ENCODE assay signal across 26 cellular contexts in genomic region chr21:42624936-42625335, GRCh38. TPM values are rescaled to one million over a fixed set of nuclear protein-coding genes. Genes with fewer than 3 reads are reported as not detected.
"Had no signal": no experiment of that assay in that cellular context is flagged by ENCODE, and none has a peak within 500 bp of the region (broad histone marks: within the 10 kb centered on the region; RNA-seq: fewer than 3 reads in every experiment).

No MANE protein-coding gene starts in this region.

- H3K4me3 ChIP-seq: breast epithelium, left lung, lower lobe of right lung, mucosa of descending colon, ovary, psoas muscle had no signal

- DNase-seq: activated CD4-positive, alpha-beta memory T cell treated with anti-CD3 and anti-CD28 coated beads, Interleukin-2, amount 10 ng/mL, durations not matched to agents 7 days and 5 days; activated CD4-positive, alpha-beta T cell treated with anti-CD3 and anti-CD28 coated beads, Interleukin-2, amount 10 ng/mL, durations not matched to agents 7 days and 5 days; activated naive CD4-positive, alpha-beta T cell; activated T-cell treated with anti-CD3 and anti-CD28 coated beads, Interleukin-2, amount 50 U/mL, for 4 hours; central memory CD4-positive, alpha-beta T cell; foreskin fibroblast; hypothalamus; immature natural killer cell; left lung; lower lobe of right lung; mesendoderm; ovary; psoas muscle; stimulated activated CD4-positive, alpha-beta T cell treated with anti-CD3 and anti-CD28 coated beads, Interleukin-12 subunit alpha, Interleukin-12 subunit beta, amount 100 ng/mL, for 4 hours; stimulated activated CD4-positive, alpha-beta T cell treated with anti-CD3 and anti-CD28 coated beads, Interleukin-4, amount 100 ng/mL, for 1 hour; T1000 had no signal

- H3K36me3 Mint-ChIP-seq: activated naive CD4-positive, alpha-beta T cell treated with anti-CD3 and anti-CD28 coated beads, Interleukin-2, amount 50 U/mL, for 72 hours; immature natural killer cell; natural killer cell treated with Interleukin-12 subunit alpha and Interleukin-12 subunit beta and Interleukin-15 and Interleukin-18, amount 100 ng/mL, for 72 hours; type B pancreatic cell had no signal

- H3K9me3 ChIP-seq: breast epithelium, left lung, lower lobe of right lung, mucosa of descending colon, ovary, psoas muscle had no signal

- H3K36me3 ChIP-seq: breast epithelium, left lung, lower lobe of right lung, ovary had no signal

- ATAC-seq: activated naive CD4-positive, alpha-beta T cell treated with anti-CD3 and anti-CD28 coated beads, Interleukin-2, amount 50 U/mL, for 72 hours; activated T-cell treated with anti-CD3 and anti-CD28 coated beads, Interleukin-2, amount 50 U/mL, for 4 hours; activated T-helper 17 cell treated with anti-CD3 and anti-CD28 coated beads, Interleukin-2, amount 50 U/mL, for 72 hours; esophagus mucosa; natural killer cell treated with Interleukin-12 subunit alpha and Interleukin-12 subunit beta and Interleukin-15 and Interleukin-18, amount 100 ng/mL, for 72 hours; psoas muscle had no signal

- H3K27ac Mint-ChIP-seq: activated CD4-positive, alpha-beta memory T cell treated with anti-CD3 and anti-CD28 coated beads, Interleukin-2, amount 10 ng/mL, durations not matched to agents 7 days and 5 days; activated CD4-positive, alpha-beta T cell treated with anti-CD3 and anti-CD28 coated beads, Interleukin-2, amount 10 ng/mL, durations not matched to agents 7 days and 5 days; activated T-helper 17 cell treated with anti-CD3 and anti-CD28 coated beads, Interleukin-2, amount 50 U/mL, for 72 hours; immature natural killer cell; natural killer cell treated with Interleukin-12 subunit alpha and Interleukin-12 subunit beta and Interleukin-15 and Interleukin-18, amount 100 ng/mL, for 72 hours; stimulated activated naive CD8-positive, alpha-beta T cell treated with anti-CD3 and anti-CD28 coated beads, Interleukin-15, Interleukin-2, amounts not matched to agents 100 ng/mL and 50 ng/mL, for 24 hours; T-helper 1 cell treated with Interleukin-12 subunit alpha and Interleukin-12 subunit beta and Interleukin-4 antibody, amounts not matched to agents 30 μg/mL and 1 μg/mL, for 36 hours; type B pancreatic cell had no signal

- H3K27ac ChIP-seq: breast epithelium, left lung, lower lobe of right lung, ovary, psoas muscle had no signal

- H3K4me1 Mint-ChIP-seq: activated CD4-positive, alpha-beta memory T cell treated with anti-CD3 and anti-CD28 coated beads, Interleukin-2, amount 10 ng/mL, durations not matched to agents 7 days and 5 days; activated T-helper 17 cell treated with anti-CD3 and anti-CD28 coated beads, Interleukin-2, amount 50 U/mL, for 72 hours; immature natural killer cell had no signal

- H3K9me3 Mint-ChIP-seq: activated CD4-positive, alpha-beta memory T cell treated with anti-CD3 and anti-CD28 coated beads, Interleukin-2, amount 10 ng/mL, durations not matched to agents 7 days and 5 days; activated CD4-positive, alpha-beta T cell treated with anti-CD3 and anti-CD28 coated beads, Interleukin-2, amount 10 ng/mL, durations not matched to agents 7 days and 5 days; activated naive CD4-positive, alpha-beta T cell treated with anti-CD3 and anti-CD28 coated beads, Interleukin-2, amount 50 U/mL, for 72 hours; activated T-cell treated with anti-CD3 and anti-CD28 coated beads, Interleukin-2, amount 50 U/mL, for 4 hours; activated T-helper 17 cell treated with anti-CD3 and anti-CD28 coated beads, Interleukin-2, amount 50 U/mL, for 72 hours; immature natural killer cell; natural killer cell treated with Interleukin-12 subunit alpha and Interleukin-12 subunit beta and Interleukin-15 and Interleukin-18, amount 100 ng/mL, for 72 hours; stimulated activated naive CD8-positive, alpha-beta T cell treated with anti-CD3 and anti-CD28 coated beads, Interleukin-15, Interleukin-2, amounts not matched to agents 100 ng/mL and 50 ng/mL, for 24 hours; T-helper 1 cell treated with Interleukin-12 subunit alpha and Interleukin-12 subunit beta and Interleukin-4 antibody, amounts not matched to agents 30 μg/mL and 1 μg/mL, for 36 hours; type B pancreatic cell had no signal

- H3K4me1 ChIP-seq: breast epithelium, left lung, lower lobe of right lung, psoas muscle had no signal

- H3K4me3 Mint-ChIP-seq: activated CD4-positive, alpha-beta memory T cell treated with anti-CD3 and anti-CD28 coated beads, Interleukin-2, amount 10 ng/mL, durations not matched to agents 7 days and 5 days; activated CD4-positive, alpha-beta T cell treated with anti-CD3 and anti-CD28 coated beads, Interleukin-2, amount 10 ng/mL, durations not matched to agents 7 days and 5 days; activated T-cell treated with anti-CD3 and anti-CD28 coated beads, Interleukin-2, amount 50 U/mL, for 4 hours; activated T-helper 17 cell treated with anti-CD3 and anti-CD28 coated beads, Interleukin-2, amount 50 U/mL, for 72 hours; immature natural killer cell; natural killer cell treated with Interleukin-12 subunit alpha and Interleukin-12 subunit beta and Interleukin-15 and Interleukin-18, amount 100 ng/mL, for 72 hours; stimulated activated naive CD8-positive, alpha-beta T cell treated with anti-CD3 and anti-CD28 coated beads, Interleukin-15, Interleukin-2, amounts not matched to agents 100 ng/mL and 50 ng/mL, for 24 hours; T-helper 1 cell treated with Interleukin-12 subunit alpha and Interleukin-12 subunit beta and Interleukin-4 antibody, amounts not matched to agents 30 μg/mL and 1 μg/mL, for 36 hours had no signal

- H3K27me3 ChIP-seq: breast epithelium, ovary had no signal

RNA-seq across cellular contexts. Expression of gene PDE9A, which starts 28.5 kb away (rescaled TPM):
- total RNA-seq: myocyte had no signal
